Comparison of ENCODE assay signal across 16 cellular contexts in the genomic region with DNA sequence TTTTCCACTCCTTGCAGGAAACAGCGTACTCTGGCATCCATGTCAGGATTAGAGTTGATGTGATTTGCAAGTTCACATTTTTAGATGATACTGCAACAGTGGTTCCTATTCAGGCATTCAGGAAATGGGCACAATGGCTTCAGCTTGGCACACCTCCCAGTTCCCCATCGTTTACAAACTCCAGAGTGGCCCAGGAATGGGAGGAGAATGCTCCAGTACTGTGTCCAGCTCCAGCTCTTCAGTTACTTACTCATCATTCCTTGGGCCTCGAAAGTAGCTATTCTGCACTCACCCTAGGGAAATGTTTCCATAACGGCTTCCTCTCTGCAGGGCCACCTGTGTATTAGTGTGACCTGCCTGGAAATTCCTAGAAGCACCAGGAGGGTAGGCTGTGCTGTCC.
DNase-seq lines count a peak whose midpoint lies in the region; ATAC-seq, FAIRE-seq and TF ChIP-seq lines count a peak whose summit lies in the region.
"Had no signal": no experiment of that assay in that cellular context is flagged by ENCODE, and none has a peak within 500 bp of the region (broad histone marks: within the 10 kb centered on the region; RNA-seq: fewer than 3 reads in every experiment).

No MANE protein-coding gene starts in this region.

- H3K27ac ChIP-seq in mammary epithelial cell (ENCODE audit: insufficient read depth, low read depth, low read length) (no peak overlapping the region), lower lobe of right lung (no peak overlapping the region), tibial nerve (no peak overlapping the region)
- H3K27ac ChIP-seq: epithelial cell of prostate, transverse colon had no signal

- DNase-seq in MCF 10A (ENCODE audit: unreplicated experiment) = peak; percentile 41
- no peak for DNase-seq in mammary epithelial cell
- DNase-seq in bronchial epithelial cell (ENCODE audit: low read depth) = no peak
- no peak for DNase-seq in lower lobe of right lung
- no peak for DNase-seq in foreskin melanocyte
- DNase-seq in T-cell = no peak
- DNase-seq in COR-L47 (lab: John Stamatoyannopoulos, UW) = no peak
- DNase-seq in tibial nerve (ENCODE audit: low spot score in 2 of 2) = no peak
- DNase-seq: amniotic stem cell; immature natural killer cell; MM.1S; naive thymus-derived CD4-positive, alpha-beta T cell; NCI-H345; small intestine; transverse colon had no signal

- H3K27ac Mint-ChIP-seq in MCF 10A (ENCODE audit: low read depth, unreplicated experiment) = no peak overlapping the region
- H3K27ac Mint-ChIP-seq in T-cell = no peak overlapping the region
- H3K27ac Mint-ChIP-seq: immature natural killer cell had no signal

- in situ Hi-C loops in mammary epithelial cell (cut with MboI; ENCODE audit: low sequenced_read_pairs in 2 of 2) = no loop called here

- TF ChIP-seq CTCF in MCF 10A (IDR thresholded peaks at IDR 0.05; ENCODE audit: unreplicated experiment) = no peak
- TF ChIP-seq CTCF in mammary epithelial cell (conservative IDR thresholded peaks at IDR 0.05 in 1 of 2, IDR thresholded peaks at IDR 0.05 in 1 of 2; ENCODE audit: extremely low read depth in 1 of 2, insufficient read depth in 1 of 2, low read depth in 1 of 2, low read length in 2 of 2) = no peak
- no peak for TF ChIP-seq CTCF in bronchial epithelial cell (IDR thresholded peaks at IDR 0.05; ENCODE audit: insufficient read depth, low read length, severe bottlenecking)
- no peak for TF ChIP-seq CTCF in lower lobe of right lung (IDR thresholded peaks at IDR 0.05)
- TF ChIP-seq CTCF in tibial nerve (IDR thresholded peaks at IDR 0.05) = no peak

- no peak overlapping the region for H3K4me2 ChIP-seq in mammary epithelial cell (ENCODE audit: insufficient read depth, low read depth, low read length)

- H3K9me3 Mint-ChIP-seq in MCF 10A (ENCODE audit: unreplicated experiment) (no peaks in the 10 kb centered on the region), T-cell (no peaks in the 10 kb centered on the region)
- H3K9me3 Mint-ChIP-seq: immature natural killer cell had no signal

- dilution Hi-C loops in mammary epithelial cell (cut with HindIII; ENCODE audit: low sequenced_read_pairs) = no loop called here

- intact Hi-C loops in MCF 10A (cut with micrococcal nuclease) (no loop called here), mammary epithelial cell (cut with micrococcal nuclease) (no loop called here), lower lobe of right lung (cut with DNase I) (no loop called here)

- H3K9ac ChIP-seq in mammary epithelial cell (ENCODE audit: insufficient read depth, low read length) = no peak overlapping the region

- H3K4me3 Mint-ChIP-seq in MCF 10A (ENCODE audit: unreplicated experiment) (no peak overlapping the region), T-cell (no peak overlapping the region)
- H3K4me3 Mint-ChIP-seq: immature natural killer cell had no signal

- no peak overlapping the region for H2AFZ ChIP-seq in mammary epithelial cell (ENCODE audit: low read depth, low read length)

- H3K36me3 ChIP-seq in mammary epithelial cell (ENCODE audit: insufficient read depth, low read length) = no peaks in the 10 kb centered on the region
- no peaks in the 10 kb centered on the region for H3K36me3 ChIP-seq in bronchial epithelial cell (ENCODE audit: control insufficient read depth, insufficient read depth, low read length)
- H3K36me3 ChIP-seq in lower lobe of right lung = peaks cover 2% of the 10 kb centered on the region
- peaks cover 0 to 25% (median 0%) of the 10 kb centered on the region in 3 donors for H3K36me3 ChIP-seq in tibial nerve
- H3K36me3 ChIP-seq: transverse colon had no signal

- 74% methylated on average over 4 of the region's 4 CpGs for WGBS in mammary epithelial cell (ENCODE audit: low coverage, missing lambda C conversion rate)
- WGBS in tibial nerve, 2 donors = 31 to 32% methylated on average over 4 of the region's 4 CpGs

- H3K4me1 Mint-ChIP-seq in MCF 10A (ENCODE audit: insufficient read depth, unreplicated experiment) = peaks cover 5% of the 10 kb centered on the region
- peaks cover 10 to 24% (median 20%) of the 10 kb centered on the region in 3 donors for H3K4me1 Mint-ChIP-seq in T-cell

- FAIRE-seq in bronchial epithelial cell (lab: Jason Lieb, UNC) = peak; percentile 62
- FAIRE-seq: small intestine had no signal

- BruUV-seq in MCF 10A (replicated peaks; lab: Mats Ljungman, UMichigan) (no TSS peak), mammary epithelial cell (replicated peaks; lab: Mats Ljungman, UMichigan) (no TSS peak)

- ATAC-seq in lower lobe of right lung (peak; percentile 35 to 62), T-cell (replicated peaks in 1 of 4) (no peak)
- ATAC-seq: naive thymus-derived CD4-positive, alpha-beta T cell had no signal

- no peaks in the 10 kb centered on the region for H3K27me3 Mint-ChIP-seq in MCF 10A (ENCODE audit: insufficient read depth, unreplicated experiment)
- no peaks in the 10 kb centered on the region for H3K27me3 Mint-ChIP-seq in T-cell
- H3K27me3 Mint-ChIP-seq: naive thymus-derived CD4-positive, alpha-beta T cell had no signal

- peaks cover 8% of the 10 kb centered on the region for H3K36me3 Mint-ChIP-seq in MCF 10A (ENCODE audit: insufficient read depth, unreplicated experiment)
- peaks cover 59% of the 10 kb centered on the region for H3K36me3 Mint-ChIP-seq in T-cell

- H4K20me1 ChIP-seq in mammary epithelial cell (ENCODE audit: insufficient read depth, low read length) = no peaks in the 10 kb centered on the region

- H3K9me3 ChIP-seq in mammary epithelial cell (replicated peaks; ENCODE audit: insufficient read depth, low read length) = no peaks in the 10 kb centered on the region
- H3K9me3 ChIP-seq in lower lobe of right lung = no peaks in the 10 kb centered on the region
- H3K9me3 ChIP-seq in tibial nerve = no peaks in the 10 kb centered on the region
- H3K9me3 ChIP-seq: transverse colon had no signal

- H3K27me3 ChIP-seq in mammary epithelial cell (ENCODE audit: insufficient read depth, low read length) = no peaks in the 10 kb centered on the region
- H3K27me3 ChIP-seq in bronchial epithelial cell (ENCODE audit: control insufficient read depth, insufficient read depth, low read length) = no peaks in the 10 kb centered on the region
- no peaks in the 10 kb centered on the region for H3K27me3 ChIP-seq in lower lobe of right lung (ENCODE audit: low read depth)
- no peaks in the 10 kb centered on the region for H3K27me3 ChIP-seq in tibial nerve
- H3K27me3 ChIP-seq: transverse colon had no signal

- no peaks in the 10 kb centered on the region for H3K79me2 ChIP-seq in mammary epithelial cell (ENCODE audit: insufficient read depth, low read length)

- TF ChIP-seq EP300 in tibial nerve (IDR thresholded peaks at IDR 0.05) = no peak

- no peak for TF ChIP-seq POLR2A in tibial nerve (IDR thresholded peaks at IDR 0.05)

- H3K4me3 ChIP-seq in mammary epithelial cell (replicated peaks in 1 of 3; ENCODE audit: insufficient read depth in 1 of 3, low read depth in 2 of 3, low read length in 3 of 3) = no peak overlapping the region
- H3K4me3 ChIP-seq in bronchial epithelial cell (ENCODE audit: low read depth, low read length) = no peak overlapping the region
- no peak overlapping the region for H3K4me3 ChIP-seq in lower lobe of right lung
- no peak overlapping the region for H3K4me3 ChIP-seq in tibial nerve
- H3K4me3 ChIP-seq: transverse colon had no signal

- peaks cover 4% of the 10 kb centered on the region for H3K4me1 ChIP-seq in mammary epithelial cell (ENCODE audit: insufficient read depth, low read length)
- peaks cover 10% of the 10 kb centered on the region for H3K4me1 ChIP-seq in lower lobe of right lung
- peaks cover 0 to 34% (median 3%) of the 10 kb centered on the region in 4 donors for H3K4me1 ChIP-seq in tibial nerve

- CTCF ChIA-PET in MCF 10A (lab: Yijun Ruan, JAX) = interaction anchor here (0.6 kb wide), 1 partner anchor 12 kb away, joined by 3 read pairs; no protein-coding TSS in a partner anchor
- CTCF ChIA-PET in mammary epithelial cell (lab: Charles Lee; ENCODE audit: low non-redundant PET) = no interaction called here
- CTCF ChIA-PET in T-cell (lab: Charles Lee) = no interaction called here

- POLR2A ChIA-PET in MCF 10A (lab: Yijun Ruan, JAX) = interaction anchor here (0.7 kb wide), 1 partner anchor 102 kb away, joined by 3 read pairs; no protein-coding TSS in a partner anchor
- POLR2A ChIA-PET in T-cell (lab: Charles Lee) = interaction anchor here in 1 of 2 donors (0.6 kb wide), 1 partner anchor 1643 kb away, joined by 8 read pairs; no protein-coding TSS in a partner anchor

Comparison
In these comparisons a context has a peak if more than half of its experiments do, and no peak if none do; other contexts are left out.
1. ATAC-seq: peak in lower lobe of right lung (2 of 2); none in T-cell (0 of 4).